In genomic region chr22:21652547-21653545, GRCh38 we compare ENCODE assay signal across 8 cellular contexts. TPM values are rescaled to one million over a fixed set of nuclear protein-coding genes. Genes with fewer than 3 reads are reported as not detected.
DNase-seq lines count a peak whose midpoint lies in the region; ATAC-seq and TF ChIP-seq lines count a peak whose summit lies in the region.

No MANE protein-coding gene starts in this region.

- TF ChIP-seq EP300 in ovary (IDR thresholded peaks at IDR 0.05) = no peak

- H2BK15ac ChIP-seq in IMR-90 (ENCODE audit: low read depth, low read length) = no peak overlapping the region

- CTCF ChIA-PET in IMR-90 (lab: Yijun Ruan, JAX) = no interaction called here

- peaks cover 47% of the 10 kb centered on the region for H3K4me1 ChIP-seq in DOHH2 (ENCODE audit: control insufficient read depth, low read length)
- H3K4me1 ChIP-seq in IMR-90 (ENCODE audit: control insufficient read depth, insufficient read depth, low read length) = peaks cover 8% of the 10 kb centered on the region
- H3K4me1 ChIP-seq in ovary (ENCODE audit: insufficient read depth) = peaks cover 7% of the 10 kb centered on the region

- H3K36me3 ChIP-seq in DOHH2 (ENCODE audit: control insufficient read depth, low read length) = peaks cover 25% of the 10 kb centered on the region
- peaks cover 2% of the 10 kb centered on the region; the same call in 1 of the 2 replicates for H3K36me3 ChIP-seq in IMR-90 (ENCODE audit: control insufficient read depth, insufficient read depth, low read length)
- H3K36me3 ChIP-seq in ovary = no peaks in the 10 kb centered on the region

- H3K27ac ChIP-seq in DOHH2 (ENCODE audit: low read depth, low read length) = peak overlapping the region; percentile 51
- peak overlapping the region; percentile 6; the same call in 1 of the 2 replicates for H3K27ac ChIP-seq in IMR-90 (ENCODE audit: insufficient read depth, low read length)
- H3K27ac ChIP-seq in ovary = no peak overlapping the region
- H3K27ac ChIP-seq in substantia nigra (ENCODE audit: low read depth, low read length, poor library complexity, severe bottlenecking) = no peak overlapping the region

- H3K4me3 ChIP-seq in DOHH2 (ENCODE audit: low read length) = peak overlapping the region; percentile 82
- peak overlapping the region; percentile 84 for H3K4me3 ChIP-seq in IMR-90 (ENCODE audit: insufficient read depth, low read depth, low read length)
- H3K4me3 ChIP-seq in ovary = peak overlapping the region; percentile 57

- BruUV-seq in IMR-90 (replicated peaks; lab: Mats Ljungman, UMichigan) = no TSS peak

- POLR2A ChIA-PET in IMR-90 (lab: Charles Lee; ENCODE audit: unreplicated experiment) = interaction anchor here (0.6 kb wide), 1 partner anchor 14 kb away, joined by 6 read pairs; no protein-coding TSS in a partner anchor

- peaks cover 14% of the 10 kb centered on the region for H3K79me2 ChIP-seq in DOHH2 (ENCODE audit: control insufficient read depth, low read length)

- H3K9me3 Mint-ChIP-seq in effector memory CD8-positive, alpha-beta T cell = no peaks in the 10 kb centered on the region

- no peak overlapping the region; the same call in 1 of the 2 replicates for H4K5ac ChIP-seq in IMR-90 (ENCODE audit: low read depth, low read length)

- H3K79me1 ChIP-seq in IMR-90 (ENCODE audit: low read depth in 1 of 2, low read length in 2 of 2) = peaks cover 3 to 27% of the 10 kb centered on the region in 2 experiments; a peak in 3 of 4 replicates

- H2BK20ac ChIP-seq in IMR-90 (ENCODE audit: low read depth, low read length) = no peak overlapping the region

- H3K27me3 Mint-ChIP-seq in effector memory CD8-positive, alpha-beta T cell = no peaks in the 10 kb centered on the region

- H4K20me1 ChIP-seq in DOHH2 (ENCODE audit: control insufficient read depth, insufficient read depth, low read depth, low read length) (no peaks in the 10 kb centered on the region), IMR-90 (ENCODE audit: insufficient read depth, low read length) (no peaks in the 10 kb centered on the region)

- peak; percentile 30; the same call in 1 of the 2 replicates for ATAC-seq in IMR-90 (ENCODE audit: low read depth)
- no peak for ATAC-seq in effector memory CD8-positive, alpha-beta T cell (replicated peaks)

- dilution Hi-C loops in IMR-90 (cut with HindIII; ENCODE audit: low sequenced_read_pairs, unreplicated experiment) = no loop called here

- H2AFZ ChIP-seq in IMR-90 (replicated peaks; ENCODE audit: low read length, poor library complexity) = peak overlapping the region; percentile 99

- in situ Hi-C loops in IMR-90 (cut with MboI; ENCODE audit: low sequenced_read_pairs) = no loop called here

- TF ChIP-seq CTCF in DOHH2 (IDR thresholded peaks at IDR 0.05; ENCODE audit: low read depth, low read length, poor library complexity, severe bottlenecking) = peak; percentile 49
- TF ChIP-seq CTCF in IMR-90 (conservative IDR thresholded peaks at IDR 0.05; ENCODE audit: low read depth, low read length) = no peak
- no peak for TF ChIP-seq CTCF in ovary (IDR thresholded peaks at IDR 0.05)

- H2BK5ac ChIP-seq in IMR-90 (ENCODE audit: low read depth, low read length, poor library complexity, severe bottlenecking) = no peak overlapping the region

- no peak overlapping the region for H3K27ac Mint-ChIP-seq in effector memory CD8-positive, alpha-beta T cell

- peak overlapping the region; percentile 65 for H3K23ac ChIP-seq in IMR-90 (ENCODE audit: low read depth, low read length)

- no peak overlapping the region for H2BK120ac ChIP-seq in IMR-90 (ENCODE audit: low read depth, low read length)

- H3K9ac ChIP-seq in IMR-90 (ENCODE audit: low read depth, low read length) = peak overlapping the region; percentile 66

- H3F3A ChIP-seq in DOHH2 (ENCODE audit: control insufficient read depth, insufficient read depth) = peaks cover 9% of the 10 kb centered on the region

- H3K4me2 ChIP-seq in DOHH2 (ENCODE audit: low read length) (peak overlapping the region; percentile 82), IMR-90 (ENCODE audit: low read depth, low read length) (peak overlapping the region; percentile 60)

- no peaks in the 10 kb centered on the region for H3K9me2 ChIP-seq in DOHH2 (replicated peaks; ENCODE audit: control insufficient read depth, low read length)

- peak overlapping the region; percentile 34; the same call in 1 of the 2 replicates for H2AK5ac ChIP-seq in IMR-90 (ENCODE audit: low read depth, low read length)

- no peak overlapping the region; the same call in 1 of the 2 replicates for H3K56ac ChIP-seq in IMR-90 (ENCODE audit: extremely low read depth, insufficient read depth, low read length)

- H3K9me1 ChIP-seq in IMR-90 (ENCODE audit: insufficient read depth, low read length) = peaks cover 14% of the 10 kb centered on the region

- peak overlapping the region; percentile 65 for H3K4ac ChIP-seq in IMR-90 (ENCODE audit: low read depth, low read length)

- peak overlapping the region; percentile 95 for H2AK9ac ChIP-seq in IMR-90 (replicated peaks; ENCODE audit: low read depth, low read length, poor library complexity)

- TF ChIP-seq RAD21 in IMR-90 (IDR thresholded peaks at IDR 0.05; ENCODE audit: low read length) = no peak

- DNase-seq in IMR-90 = no peak
- DNase-seq in effector memory CD8-positive, alpha-beta T cell = no peak
- no peak for DNase-seq in ovary
- no peak for DNase-seq in kidney glomerular epithelial cell (lab: John Stamatoyannopoulos, UW)
- no peak for DNase-seq in substantia nigra (lab: John Stamatoyannopoulos, UW)
- DNase-seq in glomerular visceral epithelial cell (ENCODE audit: extremely low spot score) = no peak
- DNase-seq in AML-193 (lab: John Stamatoyannopoulos, UW) = no peak

- H3K14ac ChIP-seq in IMR-90 (replicated peaks; ENCODE audit: low read depth, low read length) = peak overlapping the region; percentile 79

- peak overlapping the region; percentile 28 to 62; a peak in 1 of 4 replicates for H4K8ac ChIP-seq in IMR-90 (ENCODE audit: low read depth in 2 of 2, low read length in 2 of 2)

- no peaks in the 10 kb centered on the region for H3K9me3 ChIP-seq in DOHH2 (ENCODE audit: control insufficient read depth, insufficient read depth, low read length)
- H3K9me3 ChIP-seq in IMR-90 (ENCODE audit: control insufficient read depth, insufficient read depth, low read length) = no peaks in the 10 kb centered on the region
- H3K9me3 ChIP-seq in ovary = no peaks in the 10 kb centered on the region

- peaks cover 6% of the 10 kb centered on the region for H3K36me3 Mint-ChIP-seq in effector memory CD8-positive, alpha-beta T cell (ENCODE audit: insufficient read depth)

- intact Hi-C loops in IMR-90 (cut with micrococcal nuclease) (no loop called here), ovary (cut with DNase I) (no loop called here)

- H4K91ac ChIP-seq in IMR-90 (ENCODE audit: insufficient read depth, low read depth, low read length) = no peak overlapping the region; the same call in 1 of the 2 replicates

- peaks cover 20 to 23% of the 10 kb centered on the region in 2 donors for H3K4me1 Mint-ChIP-seq in effector memory CD8-positive, alpha-beta T cell (ENCODE audit: low read depth in 2 of 2)

- H3K27me3 ChIP-seq in DOHH2 (ENCODE audit: control insufficient read depth, low read length) (no peaks in the 10 kb centered on the region), IMR-90 (ENCODE audit: control insufficient read depth, insufficient read depth, low read length) (no peaks in the 10 kb centered on the region), ovary (no peaks in the 10 kb centered on the region)

- H3K18ac ChIP-seq in IMR-90 (ENCODE audit: low read depth, low read length) = no peak overlapping the region

- WGBS in IMR-90 (ENCODE audit: extremely low coverage in 2 of 2, insufficient read length in 1 of 2), 2 experiments = 3% methylated on average over 17 of the region's 40 CpGs; no CpG with 5 or more reads in 1 of the 2 experiments
- WGBS in ovary, 3 donors = 17 to 27% (median 18%) methylated on average over 20 to 40 of the region's 40 CpGs

- TF ChIP-seq POLR2A in IMR-90 (IDR thresholded peaks at IDR 0.05; ENCODE audit: low read depth, low read length) (no peak), ovary (IDR thresholded peaks at IDR 0.05) (no peak)

- peak overlapping the region; percentile 89 to 90 for H3K4me3 Mint-ChIP-seq in effector memory CD8-positive, alpha-beta T cell

TF ChIP-seq in IMR-90, 13 proteins besides CTCF, POLR2A, EP300 and RAD21 (continues in another document):
- no peak for TF ChIP-seq RCOR1 (IDR thresholded peaks at IDR 0.05; ENCODE audit: insufficient replicate concordance, low read length)
- TF ChIP-seq MAFK (IDR thresholded peaks at IDR 0.05; ENCODE audit: low read depth, low read length) = no peak
- no peak for TF ChIP-seq CEBPB (IDR thresholded peaks at IDR 0.05; ENCODE audit: low read depth, low read length)

RNA-seq across cellular contexts. Expression of gene SDF2L1, which starts 10.7 kb away (rescaled TPM):
- total RNA-seq in IMR-90 (2012; rRNA removed) = 18.8 and 25.0 TPM in 2 replicates
- polyA plus RNA-seq in IMR-90 (2012; rRNA removed) = 51.1 and 72.6 TPM in 2 replicates
- polyA plus RNA-seq in IMR-90 (2012; cell fraction: cytosol; rRNA removed) = 93.6 and 121 TPM in 2 replicates
- polyA plus RNA-seq in IMR-90 (2012; cell fraction: nucleus; rRNA removed; ENCODE audit: low replicate concordance) = 11.1 and 41.3 TPM in 2 replicates
- total RNA-seq in ovary = 10 to 100 TPM; 10.2 to 30.4 (median 17.0) TPM
- polyA plus RNA-seq in ovary = 10 to 100 TPM in 1 of 2 donors, 1 to 10 TPM in 1; 2.1 to 15.9 TPM

RNA-seq across cellular contexts. Expression of gene PPIL2, which starts 13.0 kb away (rescaled TPM):
- total RNA-seq in IMR-90 (2012; rRNA removed) (20.6 and 21.4 TPM in 2 replicates), ovary (10 to 100 TPM; 13.6 to 35.3 (median 22.5) TPM)
- polyA plus RNA-seq in IMR-90 (2012; rRNA removed) (59.9 and 62.1 TPM in 2 replicates), ovary (10 to 100 TPM; 15.5 to 22.0 TPM)
- 29.9 and 41.9 TPM in 2 replicates for polyA plus RNA-seq in IMR-90 (2012; cell fraction: cytosol; rRNA removed)
- polyA plus RNA-seq in IMR-90 (2012; cell fraction: nucleus; rRNA removed; ENCODE audit: low replicate concordance) = 190 and 219 TPM in 2 replicates

RNA-seq across cellular contexts. Expression of gene CCDC116, which starts 20.3 kb away (rescaled TPM):
- total RNA-seq in IMR-90 (2012; rRNA removed) (under 0.01 TPM in 1 of 2 replicates, not detected in the other), ovary (under 1 TPM; 0.46 to 0.88 (median 0.66) TPM)
- polyA plus RNA-seq in IMR-90 (2012; rRNA removed) (0.27 and 0.34 TPM in 2 replicates), ovary (under 1 TPM in 1 of 2 donors, not detected in 1; 0.85 TPM)
- polyA plus RNA-seq in IMR-90 (2012; cell fraction: cytosol; rRNA removed) = 0.10 and 0.84 TPM in 2 replicates
- polyA plus RNA-seq in IMR-90 (2012; cell fraction: nucleus; rRNA removed; ENCODE audit: low replicate concordance) = 3.5 and 7.3 TPM in 2 replicates

RNA-seq across cellular contexts. Expression of gene YDJC, which starts 23.0 kb away (rescaled TPM):
- total RNA-seq in IMR-90 (2012; rRNA removed) = 7.2 and 8.1 TPM in 2 replicates
- 23.6 and 28.3 TPM in 2 replicates for polyA plus RNA-seq in IMR-90 (2012; rRNA removed)
- 31.1 and 51.1 TPM in 2 replicates for polyA plus RNA-seq in IMR-90 (2012; cell fraction: cytosol; rRNA removed)
- 21.4 and 64.3 TPM in 2 replicates for polyA plus RNA-seq in IMR-90 (2012; cell fraction: nucleus; rRNA removed; ENCODE audit: low replicate concordance)
- total RNA-seq in ovary = 10 to 100 TPM; 11.4 to 45.1 (median 17.0) TPM
- 10 to 100 TPM in 1 of 2 donors, 1 to 10 TPM in 1; 1.8 to 19.4 TPM for polyA plus RNA-seq in ovary

Comparison
In these comparisons a context has a peak if more than half of its experiments do, and no peak if none do; other contexts are left out.
1. H3K27ac ChIP-seq: peak in DOHH2 (single experiment) and IMR-90 (single experiment); none in ovary (0 of 2) and substantia nigra (single experiment).
2. Peak in every context shown above with its lines, with median percentiles within 50 percentile points of each other: H3K4me3 ChIP-seq.